In the genomic region with DNA sequence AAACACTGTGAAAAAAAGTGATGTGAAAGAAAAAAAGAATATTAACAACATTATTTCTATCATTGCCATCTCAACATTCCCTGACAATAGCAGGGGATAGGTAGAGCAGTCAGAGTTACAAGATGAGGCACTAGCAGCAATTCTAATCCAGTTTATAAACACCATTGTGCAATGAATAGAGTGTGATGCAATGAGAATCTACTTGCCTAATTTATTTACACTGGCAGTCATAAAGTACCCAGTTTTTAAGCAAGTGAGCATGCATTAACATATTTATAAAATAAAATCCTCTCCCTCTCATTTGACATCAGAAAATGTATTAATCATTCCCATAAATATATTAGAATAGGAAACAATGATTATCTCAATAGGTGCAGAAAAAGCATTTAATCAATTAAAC, we compare ENCODE assay signal across 1 cellular context.
TF ChIP-seq lines count a peak whose summit lies in the region.

No MANE protein-coding gene starts in this region.

TF ChIP-seq in endothelial cell of umbilical vein, 7 proteins besides CTCF, POLR2A, EP300 and RAD21 (continued from another document):
- TF ChIP-seq MYC (IDR thresholded peaks at IDR 0.05; ENCODE audit: low read depth, low read length): no peak
- TF ChIP-seq EZH2 (IDR thresholded peaks at IDR 0.05; ENCODE audit: borderline replicate concordance, low read depth, low read length, severe bottlenecking): no peak
- no peak for TF ChIP-seq FOS (IDR thresholded peaks at IDR 0.05; ENCODE audit: borderline replicate concordance, insufficient read depth, low read length)
TF ChIP-seq in endothelial cell of umbilical vein: peak in this region for 0.
